25 cellular contexts compared by ENCODE assay signal in the genomic region with DNA sequence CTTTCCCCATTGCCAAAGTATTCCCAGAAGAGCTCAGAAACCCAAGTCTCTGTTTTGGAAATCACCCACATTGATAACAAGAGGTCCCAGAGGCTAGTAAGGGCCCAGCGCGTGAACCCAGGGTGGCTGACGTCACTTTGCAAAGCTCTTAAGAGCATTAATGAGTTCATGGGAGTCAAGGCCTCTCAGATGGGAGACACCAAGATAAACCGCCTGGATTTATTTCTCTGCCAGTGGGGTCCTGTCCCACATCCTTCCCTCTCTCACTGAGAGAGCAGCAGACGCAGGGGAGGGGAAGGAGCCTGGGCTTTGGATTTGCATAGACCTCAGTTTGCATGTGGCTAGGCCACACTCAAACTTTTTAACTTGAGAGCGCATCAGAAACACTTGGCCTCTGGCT.
DNase-seq lines count a peak whose midpoint lies in the region; ATAC-seq, FAIRE-seq and TF ChIP-seq lines count a peak whose summit lies in the region.
"Had no signal": no experiment of that assay in that cellular context is flagged by ENCODE, and none has a peak within 500 bp of the region (broad histone marks: within the 10 kb centered on the region; RNA-seq: fewer than 3 reads in every experiment).

No MANE protein-coding gene starts in this region.

- H3K27me3 ChIP-seq in GM12878 (replicated peaks in 1 of 2; ENCODE audit: control insufficient read depth in 2 of 2, insufficient read depth in 2 of 2, low read length in 1 of 2) = no peaks in the 10 kb centered on the region; a peak in 1 of 4 replicates
- H3K27me3 ChIP-seq: ascending aorta had no signal

- in situ Hi-C loops in GM12878 (cut with MboI) = no loop called here

- H3K4me3 ChIP-seq in GM12865 (ENCODE audit: low read depth, low read length) (no peak overlapping the region), GM12878 (no peak overlapping the region)
- H3K4me3 ChIP-seq: ascending aorta, GM23248 had no signal

- no peak for TF ChIP-seq EP300 in GM12878 (IDR thresholded peaks at IDR 0.05; ENCODE audit: borderline replicate concordance in 1 of 2, control insufficient read depth in 1 of 2, low read depth in 2 of 2, low read length in 2 of 2)

- no peak for TF ChIP-seq RAD21 in GM12878 (IDR thresholded peaks at IDR 0.05; ENCODE audit: insufficient read depth, low read depth, low read length)

- DNase-seq in GM12865 (ENCODE audit: low read depth) (peak; percentile 41), GM12878 (ENCODE audit: low read depth, low spot score) (no peak), EL (no peak), retina (no peak)
- DNase-seq in effector CD4-positive, alpha-beta T cell = no peak
- DNase-seq: activated CD4-positive, alpha-beta T cell treated with anti-CD3 and anti-CD28 coated beads, Interleukin-2, amount 50 U/mL, for 1 hour; activated naive CD4-positive, alpha-beta T cell treated with anti-CD3 and anti-CD28 coated beads for 36 hours; activated T-cell treated with anti-CD3 and anti-CD28 coated beads for 4 hours; cerebellar nuclear complex; DMS79 treated with DMSO at 0.1 percent for 48 hours; effector memory CD4-positive, alpha-beta T cell; GM23248; head of caudate nucleus; immature natural killer cell; mammary epithelial cell; naive B cell; NCI-H1417; NK-92 treated with Interleukin-12 subunit alpha and Interleukin-12 subunit beta, amount 100 ng/mL, for 24 hours; RPMI8226 had no signal

- H3K27ac ChIP-seq in GM12878 (ENCODE audit: control insufficient read depth, insufficient read depth) = no peak overlapping the region
- H3K27ac ChIP-seq: ascending aorta, GM23248 had no signal

- no peaks in the 10 kb centered on the region for H3K36me3 ChIP-seq in GM12878 (ENCODE audit: control insufficient read depth in 2 of 2, insufficient read depth in 2 of 2, low read length in 1 of 2)
- H3K36me3 ChIP-seq: ascending aorta had no signal

- H3K4me2 ChIP-seq in GM12878 (ENCODE audit: control insufficient read depth, insufficient read depth) = peak overlapping the region; percentile 9; the same call in 1 of the 2 replicates

- peak; percentile 68 for FAIRE-seq in GM12878 (lab: Jason Lieb, UNC)
- FAIRE-seq: HTR-8/SVneo, TTC549 had no signal

- SMC1A ChIA-PET in GM12878 (lab: Charles Lee; ENCODE audit: uncharacterized antibody, unreplicated experiment) = interaction anchor here (0.8 to 1.5 kb wide), 2 partner anchors 10 to 89 kb away, joined by 3 to 5 read pairs; no protein-coding TSS in a partner anchor

- no peaks in the 10 kb centered on the region for H3K79me2 ChIP-seq in GM12878 (ENCODE audit: control insufficient read depth, insufficient read depth, low read length)

- H4K20me1 ChIP-seq in GM12878 (ENCODE audit: control insufficient read depth, insufficient read depth) = no peaks in the 10 kb centered on the region

- peak; percentile 35 for ATAC-seq in GM19395 (IDR thresholded peaks at IDR 0.05; ENCODE audit: unreplicated experiment)
- peak; percentile 45 for ATAC-seq in HG02981 (IDR thresholded peaks at IDR 0.05; ENCODE audit: unreplicated experiment)
- 0 out of 3 replicates have a peak, but pooled peaks have one; percentile 9 for ATAC-seq in GM12878
- ATAC-seq in HG02840 (IDR thresholded peaks at IDR 0.05; ENCODE audit: low FRiP score, unreplicated experiment) = no peak

- no peak for TF ChIP-seq POLR2A in GM12878 (IDR thresholded peaks at IDR 0.05; ENCODE audit: low read depth, low read length)

- no peak overlapping the region for H3K9ac ChIP-seq in GM12878 (ENCODE audit: control insufficient read depth, insufficient read depth, low read length)
- H3K9ac ChIP-seq: GM23248 had no signal

- CTCF ChIA-PET in GM12878 (lab: Yijun Ruan, JAX) = interaction anchor here (1.0 to 1.8 kb wide), 2 partner anchors 44 to 92 kb away, joined by 3 to 8 read pairs; no protein-coding TSS in a partner anchor

- H2AFZ ChIP-seq in GM12878 (ENCODE audit: control insufficient read depth, low read depth, low read length) = no peak overlapping the region
- H2AFZ ChIP-seq: GM23248 had no signal

- POLR2A ChIA-PET in GM12878 (lab: Charles Lee) = no interaction called here

- WGBS in GM12878 (ENCODE audit: insufficient coverage, insufficient replicate concordance, low lambda C conversion rate, missing lambda C conversion rate) = 2% methylated on average over 6 of the region's 6 CpGs

- no TSS peak for BruUV-seq in GM12878 (replicated peaks; lab: Mats Ljungman, UMichigan)

- RAD21 ChIA-PET in GM12878 (lab: Charles Lee; ENCODE audit: unreplicated experiment) = no interaction called here

- intact Hi-C loops in GM12878 (cut with micrococcal nuclease; ENCODE audit: unreplicated experiment) = no loop called here

- TF ChIP-seq CTCF in GM12865 (IDR thresholded peaks at IDR 0.05; ENCODE audit: insufficient read depth, low read depth, low read length, missing control alignments) (no peak), GM12878 (IDR thresholded peaks at IDR 0.05 in 2 of 3, conservative IDR thresholded peaks at IDR 0.05 in 1 of 3; ENCODE audit: control insufficient read depth in 2 of 3, extremely low read depth in 1 of 3, insufficient read depth in 1 of 3, low read depth in 3 of 3, low read length in 3 of 3) (no peak)

- peaks cover 9% of the 10 kb centered on the region for H3K4me1 ChIP-seq in GM12878 (ENCODE audit: control insufficient read depth, insufficient read depth, low read length)
- H3K4me1 ChIP-seq: ascending aorta had no signal

- no peaks in the 10 kb centered on the region for H3K9me3 ChIP-seq in GM12878 (replicated peaks; ENCODE audit: control insufficient read depth, insufficient read depth, low read length)
- H3K9me3 ChIP-seq: ascending aorta had no signal

TF ChIP-seq in GM12878, 131 proteins besides CTCF, POLR2A, EP300 and RAD21:
- TF ChIP-seq IKZF2 (IDR thresholded peaks at IDR 0.05) = no peak
- peak; percentile 70; the same call in 1 of the 3 replicates for TF ChIP-seq POU2F2 (IDR thresholded peaks at IDR 0.05; ENCODE audit: borderline replicate concordance, low read depth, low read length)
- no peak for TF ChIP-seq YY1 (IDR thresholded peaks at IDR 0.05; ENCODE audit: low read depth, low read length)
TF ChIP-seq in GM12878: peak in this region for 1.
